ENCODE assay signal across 1 cellular context in the genomic region with DNA sequence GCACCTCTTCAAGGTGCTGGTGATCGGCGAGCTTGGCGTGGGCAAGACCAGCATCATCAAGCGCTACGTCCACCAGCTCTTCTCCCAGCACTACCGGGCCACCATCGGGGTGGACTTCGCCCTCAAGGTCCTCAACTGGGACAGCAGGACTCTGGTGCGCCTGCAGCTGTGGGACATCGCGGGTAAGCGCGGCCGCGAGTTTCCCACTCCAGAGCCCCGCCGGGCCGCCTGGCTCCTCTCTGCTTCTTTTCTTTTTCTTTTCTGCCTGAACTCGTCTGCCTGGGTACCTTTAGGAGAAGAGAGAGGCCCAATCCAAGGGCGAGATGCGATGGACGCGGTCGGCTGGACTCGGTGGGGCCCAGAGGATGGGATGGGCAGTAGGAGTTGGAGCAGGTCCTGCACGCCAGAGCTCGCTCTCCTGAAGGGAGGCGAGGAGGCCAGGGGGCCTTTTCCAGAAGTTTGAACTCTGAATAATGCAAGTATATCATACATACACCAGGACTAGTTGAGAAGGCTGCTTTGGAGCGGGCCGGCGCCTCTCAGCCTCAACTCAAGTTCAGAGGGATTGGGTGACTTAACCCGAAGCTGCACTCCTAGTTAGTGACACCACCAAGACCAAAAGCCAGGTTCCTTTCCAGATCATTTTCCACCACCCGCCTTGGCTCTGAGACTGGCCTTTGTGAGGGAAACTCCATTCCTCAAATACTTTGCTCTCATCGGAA.
TF ChIP-seq lines count a peak whose summit lies in the region.

No MANE protein-coding gene starts in this region.

TF ChIP-seq in endothelial cell of umbilical vein, 7 proteins besides CTCF, POLR2A, EP300 and RAD21 (continued from another document):
- no peak for TF ChIP-seq FOS (IDR thresholded peaks at IDR 0.05; ENCODE audit: borderline replicate concordance, insufficient read depth, low read length)
TF ChIP-seq in endothelial cell of umbilical vein: peak in this region for 0.
